2 cellular contexts compared by ENCODE assay signal in the genomic region with DNA sequence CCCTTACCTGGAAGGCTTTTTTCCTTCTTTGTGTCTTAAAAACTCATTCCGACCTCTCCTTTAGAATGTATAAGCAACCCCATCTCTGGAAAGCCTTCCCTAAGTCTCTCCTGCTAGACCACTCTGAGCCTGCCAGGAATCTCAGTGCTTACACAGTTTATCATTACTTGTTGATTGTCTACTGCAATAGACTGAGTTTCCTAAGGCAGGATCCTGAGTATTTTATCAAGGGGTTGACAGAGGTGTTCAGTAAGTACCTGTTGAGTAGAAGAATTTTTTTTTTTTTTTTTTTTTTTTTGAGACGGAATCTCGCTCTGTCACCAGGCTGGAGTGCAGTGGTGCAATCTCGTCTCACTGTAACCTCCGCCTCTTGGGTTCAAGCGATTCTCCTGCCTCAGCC.
TF ChIP-seq lines count a peak whose summit lies in the region.

No MANE protein-coding gene starts in this region.

TF ChIP-seq in liver, 16 proteins besides CTCF, POLR2A, EP300 and RAD21:
- TF ChIP-seq, protein P1, sequence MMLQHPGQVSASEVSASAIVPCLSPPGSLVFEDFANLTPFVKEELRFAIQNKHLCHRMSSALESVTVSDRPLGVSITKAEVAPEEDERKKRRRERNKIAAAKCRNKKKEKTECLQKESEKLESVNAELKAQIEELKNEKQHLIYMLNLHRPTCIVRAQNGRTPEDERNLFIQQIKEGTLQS (IDR thresholded peaks at IDR 0.05), result no peak
- no peak for TF ChIP-seq HNF4G (IDR thresholded peaks at IDR 0.05)
- TF ChIP-seq JUND (IDR thresholded peaks at IDR 0.05), result no peak
- no peak for TF ChIP-seq EGR1 (IDR thresholded peaks at IDR 0.05; ENCODE audit: low read depth in 2 of 2)
- no peak for TF ChIP-seq SP1 (IDR thresholded peaks at IDR 0.05)
- TF ChIP-seq NR2F2 (IDR thresholded peaks at IDR 0.05), result no peak
- no peak for TF ChIP-seq HNF4A (conservative IDR thresholded peaks at IDR 0.05)
- no peak for TF ChIP-seq FOXA1 (IDR thresholded peaks at IDR 0.05)
- no peak for TF ChIP-seq YY1 (IDR thresholded peaks at IDR 0.05)
- TF ChIP-seq, protein P2, sequence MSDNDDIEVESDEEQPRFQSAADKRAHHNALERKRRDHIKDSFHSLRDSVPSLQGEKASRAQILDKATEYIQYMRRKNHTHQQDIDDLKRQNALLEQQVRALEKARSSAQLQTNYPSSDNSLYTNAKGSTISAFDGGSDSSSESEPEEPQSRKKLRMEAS (IDR thresholded peaks at IDR 0.05), result no peak
- no peak for TF ChIP-seq TAF1 (conservative IDR thresholded peaks at IDR 0.05)
- TF ChIP-seq, protein P3, sequence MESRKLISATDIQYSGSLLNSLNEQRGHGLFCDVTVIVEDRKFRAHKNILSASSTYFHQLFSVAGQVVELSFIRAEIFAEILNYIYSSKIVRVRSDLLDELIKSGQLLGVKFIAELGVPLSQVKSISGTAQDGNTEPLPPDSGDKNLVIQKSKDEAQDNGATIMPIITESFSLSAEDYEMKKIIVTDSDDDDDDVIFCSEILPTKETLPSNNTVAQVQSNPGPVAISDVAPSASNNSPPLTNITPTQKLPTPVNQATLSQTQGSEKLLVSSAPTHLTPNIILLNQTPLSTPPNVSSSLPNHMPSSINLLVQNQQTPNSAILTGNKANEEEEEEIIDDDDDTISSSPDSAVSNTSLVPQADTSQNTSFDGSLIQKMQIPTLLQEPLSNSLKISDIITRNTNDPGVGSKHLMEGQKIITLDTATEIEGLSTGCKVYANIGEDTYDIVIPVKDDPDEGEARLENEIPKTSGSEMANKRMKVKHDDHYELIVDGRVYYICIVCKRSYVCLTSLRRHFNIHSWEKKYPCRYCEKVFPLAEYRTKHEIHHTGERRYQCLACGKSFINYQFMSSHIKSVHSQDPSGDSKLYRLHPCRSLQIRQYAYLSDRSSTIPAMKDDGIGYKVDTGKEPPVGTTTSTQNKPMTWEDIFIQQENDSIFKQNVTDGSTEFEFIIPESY (IDR thresholded peaks at IDR 0.05), result no peak
- TF ChIP-seq FOXA2 (IDR thresholded peaks at IDR 0.05), result no peak
- TF ChIP-seq, protein P4, sequence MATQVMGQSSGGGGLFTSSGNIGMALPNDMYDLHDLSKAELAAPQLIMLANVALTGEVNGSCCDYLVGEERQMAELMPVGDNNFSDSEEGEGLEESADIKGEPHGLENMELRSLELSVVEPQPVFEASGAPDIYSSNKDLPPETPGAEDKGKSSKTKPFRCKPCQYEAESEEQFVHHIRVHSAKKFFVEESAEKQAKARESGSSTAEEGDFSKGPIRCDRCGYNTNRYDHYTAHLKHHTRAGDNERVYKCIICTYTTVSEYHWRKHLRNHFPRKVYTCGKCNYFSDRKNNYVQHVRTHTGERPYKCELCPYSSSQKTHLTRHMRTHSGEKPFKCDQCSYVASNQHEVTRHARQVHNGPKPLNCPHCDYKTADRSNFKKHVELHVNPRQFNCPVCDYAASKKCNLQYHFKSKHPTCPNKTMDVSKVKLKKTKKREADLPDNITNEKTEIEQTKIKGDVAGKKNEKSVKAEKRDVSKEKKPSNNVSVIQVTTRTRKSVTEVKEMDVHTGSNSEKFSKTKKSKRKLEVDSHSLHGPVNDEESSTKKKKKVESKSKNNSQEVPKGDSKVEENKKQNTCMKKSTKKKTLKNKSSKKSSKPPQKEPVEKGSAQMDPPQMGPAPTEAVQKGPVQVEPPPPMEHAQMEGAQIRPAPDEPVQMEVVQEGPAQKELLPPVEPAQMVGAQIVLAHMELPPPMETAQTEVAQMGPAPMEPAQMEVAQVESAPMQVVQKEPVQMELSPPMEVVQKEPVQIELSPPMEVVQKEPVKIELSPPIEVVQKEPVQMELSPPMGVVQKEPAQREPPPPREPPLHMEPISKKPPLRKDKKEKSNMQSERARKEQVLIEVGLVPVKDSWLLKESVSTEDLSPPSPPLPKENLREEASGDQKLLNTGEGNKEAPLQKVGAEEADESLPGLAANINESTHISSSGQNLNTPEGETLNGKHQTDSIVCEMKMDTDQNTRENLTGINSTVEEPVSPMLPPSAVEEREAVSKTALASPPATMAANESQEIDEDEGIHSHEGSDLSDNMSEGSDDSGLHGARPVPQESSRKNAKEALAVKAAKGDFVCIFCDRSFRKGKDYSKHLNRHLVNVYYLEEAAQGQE (IDR thresholded peaks at IDR 0.05), result no peak
- no peak for TF ChIP-seq GABPA (IDR thresholded peaks at IDR 0.05 in 1 of 2, conservative IDR thresholded peaks at IDR 0.05 in 1 of 2)
- TF ChIP-seq RXRA (IDR thresholded peaks at IDR 0.05), result no peak

TF ChIP-seq in HepG2, 621 proteins besides CTCF, POLR2A, EP300 and RAD21:
- TF ChIP-seq KLF6 (CRISPR knock-in tag; IDR thresholded peaks at IDR 0.05), result no peak
- TF ChIP-seq MXI1 (IDR thresholded peaks at IDR 0.05; ENCODE audit: borderline replicate concordance, low read depth, low read length), result no peak
- TF ChIP-seq PAX8 (CRISPR knock-in tag; IDR thresholded peaks at IDR 0.05; ENCODE audit: borderline replicate concordance), result no peak
- no peak for TF ChIP-seq MTA3 (CRISPR knock-in tag; IDR thresholded peaks at IDR 0.05)
- no peak for TF ChIP-seq ZNF737 (CRISPR knock-in tag; IDR thresholded peaks at IDR 0.05; ENCODE audit: borderline replicate concordance)
- TF ChIP-seq, protein P5, sequence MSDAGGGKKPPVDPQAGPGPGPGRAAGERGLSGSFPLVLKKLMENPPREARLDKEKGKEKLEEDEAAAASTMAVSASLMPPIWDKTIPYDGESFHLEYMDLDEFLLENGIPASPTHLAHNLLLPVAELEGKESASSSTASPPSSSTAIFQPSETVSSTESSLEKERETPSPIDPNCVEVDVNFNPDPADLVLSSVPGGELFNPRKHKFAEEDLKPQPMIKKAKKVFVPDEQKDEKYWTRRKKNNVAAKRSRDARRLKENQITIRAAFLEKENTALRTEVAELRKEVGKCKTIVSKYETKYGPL (CRISPR knock-in tag; IDR thresholded peaks at IDR 0.05), result no peak
- no peak for TF ChIP-seq CC2D1A (CRISPR knock-in tag; IDR thresholded peaks at IDR 0.05)
- no peak for TF ChIP-seq JUNB (CRISPR knock-in tag; IDR thresholded peaks at IDR 0.05; ENCODE audit: borderline replicate concordance)
- TF ChIP-seq SOX13 (IDR thresholded peaks at IDR 0.05), result no peak
- TF ChIP-seq SOX13 (CRISPR knock-in tag; conservative IDR thresholded peaks at IDR 0.05 in 1 of 2, IDR thresholded peaks at IDR 0.05 in 1 of 2), result no peak
